1 cellular context compared by ENCODE assay signal in the genomic region with DNA sequence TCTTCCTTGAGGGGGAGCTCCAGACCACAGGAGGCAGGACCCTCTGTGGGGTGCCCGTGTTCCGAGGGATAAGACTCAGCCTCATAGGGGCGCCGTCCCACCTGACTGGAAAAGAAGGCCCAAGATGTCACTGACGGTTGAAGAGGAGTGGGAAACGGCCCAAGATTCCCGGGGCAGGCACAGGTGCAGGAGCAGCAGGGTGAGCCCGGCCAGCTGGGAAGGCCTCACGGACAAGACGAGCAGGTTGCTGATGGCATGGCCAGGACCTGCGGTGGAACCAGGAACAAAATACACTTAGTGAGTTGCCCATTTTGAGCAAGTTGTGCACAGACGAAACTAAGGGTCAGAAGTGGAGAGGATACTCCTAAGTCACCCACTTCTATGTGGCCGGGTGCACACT. TPM values are rescaled to one million over a fixed set of nuclear protein-coding genes. Genes with fewer than 3 reads are reported as not detected.
"Had no signal": no experiment of that assay in that cellular context is flagged by ENCODE, and none has a peak within 500 bp of the region (broad histone marks: within the 10 kb centered on the region; RNA-seq: fewer than 3 reads in every experiment).

No MANE protein-coding gene starts in this region.

RNA-seq across cellular contexts. Expression of a gene that starts 18.8 kb away (rescaled TPM):
- polyA plus RNA-seq: IgD-negative memory B cell had no signal
